In the genomic region with DNA sequence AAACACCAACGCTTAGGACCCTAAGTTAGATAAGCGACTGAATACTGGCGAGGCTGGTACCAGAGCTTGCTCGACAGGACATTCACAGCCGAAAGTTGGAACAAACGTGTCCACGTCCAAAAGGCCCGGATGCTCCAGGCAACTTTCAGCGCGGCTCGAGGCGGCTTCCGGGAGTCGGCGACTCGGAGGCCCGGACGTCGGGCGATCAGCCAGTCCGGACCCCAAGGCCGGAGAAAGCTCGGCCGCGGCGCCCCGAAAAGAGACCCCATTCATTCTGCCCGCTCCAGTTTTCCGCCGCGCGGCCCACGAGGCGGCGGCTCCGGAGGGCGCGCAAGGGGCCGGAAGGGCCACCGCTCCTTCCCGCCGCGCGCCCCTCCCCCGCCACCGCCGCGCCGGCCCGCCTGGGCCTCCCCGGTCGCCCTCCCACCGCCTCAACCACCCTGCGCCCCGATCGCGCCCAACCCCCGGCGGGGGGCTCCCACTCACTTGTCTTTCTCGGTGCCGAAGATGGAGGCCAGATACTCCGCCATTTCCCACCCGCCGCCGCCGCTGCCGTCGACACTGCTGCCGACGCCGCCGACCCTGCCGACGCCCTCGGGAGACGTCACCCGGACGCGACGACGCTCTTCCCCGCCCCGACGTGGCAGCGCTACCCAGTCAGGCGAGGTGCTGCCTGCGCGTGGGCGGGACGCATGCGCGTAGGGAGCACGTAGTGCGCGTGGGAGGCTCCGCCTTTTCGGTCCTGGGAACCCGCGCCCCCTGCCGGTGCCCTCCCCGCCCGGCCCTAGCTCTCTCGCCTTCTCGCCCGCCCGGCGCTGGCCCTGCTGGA, we compare ENCODE assay signal across 8 cellular contexts. TPM values are rescaled to one million over a fixed set of nuclear protein-coding genes. Genes with fewer than 3 reads are reported as not detected.
DNase-seq lines count a peak whose midpoint lies in the region; ATAC-seq and TF ChIP-seq lines count a peak whose summit lies in the region.
"Not testable (repeated sequence)": the region's sequence is repeated elsewhere in the genome, so short reads cannot be mapped to it uniquely, and the experiment has no call there.

A gene with protein sequence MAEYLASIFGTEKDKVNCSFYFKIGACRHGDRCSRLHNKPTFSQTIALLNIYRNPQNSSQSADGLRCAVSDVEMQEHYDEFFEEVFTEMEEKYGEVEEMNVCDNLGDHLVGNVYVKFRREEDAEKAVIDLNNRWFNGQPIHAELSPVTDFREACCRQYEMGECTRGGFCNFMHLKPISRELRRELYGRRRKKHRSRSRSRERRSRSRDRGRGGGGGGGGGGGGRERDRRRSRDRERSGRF (minus strand): TSS at position 606 of the 829 bp plus-strand sequence. CDS start 76 bp downstream, at position 530.

- H3K4me1 ChIP-seq in ascending aorta, result not testable (repeated sequence)

- H3K36me3 ChIP-seq in ascending aorta, result not testable (repeated sequence)

- not testable (repeated sequence) for H3K9me3 Mint-ChIP-seq in naive thymus-derived CD8-positive, alpha-beta T cell

- DNase-seq in CMK (ENCODE audit: low read depth) (peak; percentile 0), T follicular helper cell (ENCODE audit: low read depth) (peak; percentile 76), ascending aorta (ENCODE audit: low spot score in 2 of 2) (peak in 1 of 2 donors; percentile 70), glomerular visceral epithelial cell (ENCODE audit: extremely low spot score) (peak; percentile 0)
- peak in 8 of 10 donors; percentile 46 to 86 (median 66) for DNase-seq in naive thymus-derived CD8-positive, alpha-beta T cell
- peak in 2 of 3 donors; percentile 23 to 68 for DNase-seq in stimulated activated CD4-positive, alpha-beta T cell treated with anti-CD3 and anti-CD28 coated beads, TNF-alpha, amount 100 ng/mL, for 48 hours (ENCODE audit: low read depth in 3 of 3)

- H3K27me3 ChIP-seq in ascending aorta, result not testable (repeated sequence)

- peak within 1 kb of the TSS; percentile 51 to 83 for H3K4me3 ChIP-seq in ascending aorta

- ATAC-seq in GM21526 (IDR thresholded peaks at IDR 0.05; ENCODE audit: low FRiP score, unreplicated experiment), result peak; percentile 59
- peak; percentile 71 for ATAC-seq in HG03342 (IDR thresholded peaks at IDR 0.05; ENCODE audit: unreplicated experiment)
- ATAC-seq in naive thymus-derived CD8-positive, alpha-beta T cell, result peak; percentile 85 to 90

- intact Hi-C loops in ascending aorta (cut with DNase I), result not testable (repeated sequence)

- H3K27ac ChIP-seq in ascending aorta, result peak within 1 kb of the TSS in 1 of 2 donors; percentile 81

- H3K27me3 Mint-ChIP-seq in naive thymus-derived CD8-positive, alpha-beta T cell, result not testable (repeated sequence)

- H3K9me3 ChIP-seq in ascending aorta, result not testable (repeated sequence)

- H3K27ac Mint-ChIP-seq in naive thymus-derived CD8-positive, alpha-beta T cell, result peak within 1 kb of the TSS in 1 of 10 donors; percentile 34

- POLR2A ChIA-PET in naive thymus-derived CD8-positive, alpha-beta T cell (lab: Charles Lee), result not testable (repeated sequence)

- not testable (repeated sequence) for H3K4me1 Mint-ChIP-seq in naive thymus-derived CD8-positive, alpha-beta T cell

- TF ChIP-seq CTCF in ascending aorta (IDR thresholded peaks at IDR 0.05), result not testable (repeated sequence)

- H3K36me3 Mint-ChIP-seq in naive thymus-derived CD8-positive, alpha-beta T cell, result not testable (repeated sequence)

- peak within 1 kb of the TSS in 4 of 10 donors; percentile 22 to 58 (median 54) for H3K4me3 Mint-ChIP-seq in naive thymus-derived CD8-positive, alpha-beta T cell

RNA-seq across cellular contexts. Expression of the gene that starts here (rescaled TPM):
- total RNA-seq in ascending aorta, result 12.9 TPM
- 10 to 100 TPM; 33.3 to 42.7 TPM for total RNA-seq in naive thymus-derived CD8-positive, alpha-beta T cell
- 10 to 100 TPM; 53.6 to 83.0 (median 72.4) TPM for polyA plus RNA-seq in naive thymus-derived CD8-positive, alpha-beta T cell
